In genomic region chr1:25747046-25747705, GRCh38 we compare ENCODE assay signal across 13 cellular contexts. TPM values are rescaled to one million over a fixed set of nuclear protein-coding genes. Genes with fewer than 3 reads are reported as not detected.
A peak's percentile ranks its signal among the peaks of the same experiment; 100 is the strongest.
DNase-seq lines count a peak whose midpoint lies in the region; ATAC-seq and TF ChIP-seq lines count a peak whose summit lies in the region.
"Had no signal": no experiment of that assay in that cellular context is flagged by ENCODE, and none has a peak within 500 bp of the region (broad histone marks: within the 10 kb centered on the region; RNA-seq: fewer than 3 reads in every experiment).

No MANE protein-coding gene starts in this region.

- H3K36me3 Mint-ChIP-seq in CD4-positive, alpha-beta T cell (ENCODE audit: low read depth) = peaks cover 39% of the 10 kb centered on the region

- peaks cover 32% of the 10 kb centered on the region for H3K4me1 Mint-ChIP-seq in CD4-positive, alpha-beta T cell (ENCODE audit: low read depth)

- no peaks in the 10 kb centered on the region for H3K27me3 ChIP-seq in CD4-positive, alpha-beta T cell (ENCODE audit: control insufficient read depth, insufficient read depth, low read length)
- no peaks in the 10 kb centered on the region for H3K27me3 ChIP-seq in WERI-Rb-1 (ENCODE audit: insufficient read depth, low read depth, severe bottlenecking)

- H3K27ac ChIP-seq in CD4-positive, alpha-beta T cell (ENCODE audit: low read depth, low read length) = no peak overlapping the region
- no peak overlapping the region for H3K27ac ChIP-seq in HEK293 (ENCODE audit: extremely low read depth, low read depth, low read length)
- H3K27ac ChIP-seq in WERI-Rb-1 = peak overlapping the region; percentile 25; the same call in 1 of the 2 replicates
- H3K27ac ChIP-seq: C4-2B had no signal

- no peaks in the 10 kb centered on the region for H3K4me1 ChIP-seq in HEK293 (ENCODE audit: control insufficient read depth, insufficient read depth, low read length)

- peak overlapping the region; percentile 58 for H3K27ac Mint-ChIP-seq in CD4-positive, alpha-beta T cell

- CTCF ChIA-PET in CD4-positive, alpha-beta T cell (lab: Charles Lee) = no interaction called here
- CTCF ChIA-PET in HEK293 (lab: Yijun Ruan, JAX) = interaction anchor here (0.6 to 1.3 kb wide), 3 partner anchors 51 to 520 kb away, joined by 3 to 4 read pairs (median 3); no protein-coding TSS in a partner anchor

- H3K27me3 Mint-ChIP-seq in CD4-positive, alpha-beta T cell = no peaks in the 10 kb centered on the region

- ATAC-seq in CD4-positive, alpha-beta T cell (ENCODE audit: poor library complexity) = no peak
- no peak for ATAC-seq in GM21423 (IDR thresholded peaks at IDR 0.05; ENCODE audit: unreplicated experiment)
- ATAC-seq in GM18511 (IDR thresholded peaks at IDR 0.05; ENCODE audit: unreplicated experiment) = no peak

- H3K4me3 Mint-ChIP-seq in CD4-positive, alpha-beta T cell = no peak overlapping the region

- intact Hi-C loops in CD4-positive, alpha-beta T cell (cut with DNase I, micrococcal nuclease) = no loop called here

- H3K36me3 ChIP-seq in HEK293 (ENCODE audit: control insufficient read depth in 2 of 2, insufficient read depth in 1 of 2, low read length in 2 of 2) = no peaks in the 10 kb centered on the region
- H3K36me3 ChIP-seq in WERI-Rb-1 = no peaks in the 10 kb centered on the region

- TF ChIP-seq CTCF in CD4-positive, alpha-beta T cell (IDR thresholded peaks at IDR 0.05) = no peak
- TF ChIP-seq CTCF in HEK293 (tag by site-specific recombination; IDR thresholded peaks at IDR 0.05) (no peak), WERI-Rb-1 (IDR thresholded peaks at IDR 0.05; ENCODE audit: low read depth, low read length) (no peak)

- no peak for DNase-seq in CD4-positive, alpha-beta T cell
- DNase-seq in WERI-Rb-1 (no peak), iPS-NIHi11 (ENCODE audit: low spot score) (peak; percentile 57), NCI-H524 treated with DMSO at 0.1 percent for 48 hours (lab: John Stamatoyannopoulos, UW) (no peak), cerebellar nuclear complex (lab: John Stamatoyannopoulos, UW) (no peak)
- DNase-seq: COR-L47, DMS53, NCI-H187, T-helper 1 cell had no signal

- H3K4me3 ChIP-seq in HEK293 (ENCODE audit: low read depth, low read length) (no peak overlapping the region), WERI-Rb-1 (ENCODE audit: low read depth, low read length) (no peak overlapping the region)

- H3K9me3 Mint-ChIP-seq in CD4-positive, alpha-beta T cell = no peaks in the 10 kb centered on the region

- POLR2A ChIA-PET in CD4-positive, alpha-beta T cell (lab: Charles Lee) = no interaction called here
- POLR2A ChIA-PET in HEK293 (lab: Yijun Ruan, JAX) = no interaction called here

- no peaks in the 10 kb centered on the region for H3K9me3 ChIP-seq in CD4-positive, alpha-beta T cell (ENCODE audit: control insufficient read depth, low read length)
- H3K9me3 ChIP-seq in HEK293 (ENCODE audit: control insufficient read depth, insufficient read depth, low read depth, low read length) = no peaks in the 10 kb centered on the region
- no peaks in the 10 kb centered on the region for H3K9me3 ChIP-seq in WERI-Rb-1 (ENCODE audit: severe bottlenecking)

TF ChIP-seq in HEK293, 187 proteins besides CTCF, POLR2A, EP300 and RAD21 (continues in another document):
- TF ChIP-seq, protein P1, sequence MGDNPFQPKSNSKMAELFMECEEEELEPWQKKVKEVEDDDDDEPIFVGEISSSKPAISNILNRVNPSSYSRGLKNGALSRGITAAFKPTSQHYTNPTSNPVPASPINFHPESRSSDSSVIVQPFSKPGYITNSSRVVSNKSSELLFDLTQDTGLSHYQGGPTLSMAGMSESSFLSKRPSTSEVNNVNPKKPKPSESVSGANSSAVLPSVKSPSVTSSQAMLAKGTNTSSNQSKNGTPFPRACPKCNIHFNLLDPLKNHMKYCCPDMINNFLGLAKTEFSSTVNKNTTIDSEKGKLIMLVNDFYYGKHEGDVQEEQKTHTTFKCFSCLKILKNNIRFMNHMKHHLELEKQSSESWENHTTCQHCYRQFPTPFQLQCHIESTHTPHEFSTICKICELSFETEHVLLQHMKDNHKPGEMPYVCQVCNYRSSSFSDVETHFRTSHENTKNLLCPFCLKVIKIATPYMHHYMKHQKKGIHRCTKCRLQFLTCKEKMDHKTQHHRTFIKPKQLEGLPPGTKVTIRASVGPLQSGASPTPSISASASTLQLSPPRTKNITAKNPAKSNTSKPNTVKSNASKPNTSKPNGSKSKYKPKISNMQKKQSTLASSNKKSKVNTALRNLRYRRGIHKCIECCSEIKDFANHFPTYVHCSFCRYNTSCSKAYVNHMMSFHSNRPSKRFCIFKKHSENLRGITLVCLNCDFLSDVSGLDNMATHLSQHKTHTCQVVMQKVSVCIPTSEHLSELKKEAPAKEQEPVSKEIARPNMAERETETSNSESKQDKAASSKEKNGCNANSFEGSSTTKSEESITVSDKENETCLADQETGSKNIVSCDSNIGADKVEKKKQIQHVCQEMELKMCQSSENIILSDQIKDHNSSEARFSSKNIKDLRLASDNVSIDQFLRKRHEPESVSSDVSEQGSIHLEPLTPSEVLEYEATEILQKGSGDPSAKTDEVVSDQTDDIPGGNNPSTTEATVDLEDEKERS (tag by site-specific recombination; IDR thresholded peaks at IDR 0.05) = no peak
- TF ChIP-seq HOXD13 (CRISPR knock-in tag; IDR thresholded peaks at IDR 0.05; ENCODE audit: borderline replicate concordance) = no peak
- TF ChIP-seq, protein P2, sequence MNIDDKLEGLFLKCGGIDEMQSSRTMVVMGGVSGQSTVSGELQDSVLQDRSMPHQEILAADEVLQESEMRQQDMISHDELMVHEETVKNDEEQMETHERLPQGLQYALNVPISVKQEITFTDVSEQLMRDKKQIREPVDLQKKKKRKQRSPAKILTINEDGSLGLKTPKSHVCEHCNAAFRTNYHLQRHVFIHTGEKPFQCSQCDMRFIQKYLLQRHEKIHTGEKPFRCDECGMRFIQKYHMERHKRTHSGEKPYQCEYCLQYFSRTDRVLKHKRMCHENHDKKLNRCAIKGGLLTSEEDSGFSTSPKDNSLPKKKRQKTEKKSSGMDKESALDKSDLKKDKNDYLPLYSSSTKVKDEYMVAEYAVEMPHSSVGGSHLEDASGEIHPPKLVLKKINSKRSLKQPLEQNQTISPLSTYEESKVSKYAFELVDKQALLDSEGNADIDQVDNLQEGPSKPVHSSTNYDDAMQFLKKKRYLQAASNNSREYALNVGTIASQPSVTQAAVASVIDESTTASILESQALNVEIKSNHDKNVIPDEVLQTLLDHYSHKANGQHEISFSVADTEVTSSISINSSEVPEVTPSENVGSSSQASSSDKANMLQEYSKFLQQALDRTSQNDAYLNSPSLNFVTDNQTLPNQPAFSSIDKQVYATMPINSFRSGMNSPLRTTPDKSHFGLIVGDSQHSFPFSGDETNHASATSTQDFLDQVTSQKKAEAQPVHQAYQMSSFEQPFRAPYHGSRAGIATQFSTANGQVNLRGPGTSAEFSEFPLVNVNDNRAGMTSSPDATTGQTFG (tag by site-specific recombination; IDR thresholded peaks at IDR 0.05; ENCODE audit: borderline replicate concordance) = no peak
- TF ChIP-seq, protein P3, sequence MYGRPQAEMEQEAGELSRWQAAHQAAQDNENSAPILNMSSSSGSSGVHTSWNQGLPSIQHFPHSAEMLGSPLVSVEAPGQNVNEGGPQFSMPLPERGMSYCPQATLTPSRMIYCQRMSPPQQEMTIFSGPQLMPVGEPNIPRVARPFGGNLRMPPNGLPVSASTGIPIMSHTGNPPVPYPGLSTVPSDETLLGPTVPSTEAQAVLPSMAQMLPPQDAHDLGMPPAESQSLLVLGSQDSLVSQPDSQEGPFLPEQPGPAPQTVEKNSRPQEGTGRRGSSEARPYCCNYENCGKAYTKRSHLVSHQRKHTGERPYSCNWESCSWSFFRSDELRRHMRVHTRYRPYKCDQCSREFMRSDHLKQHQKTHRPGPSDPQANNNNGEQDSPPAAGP (tag by site-specific recombination; IDR thresholded peaks at IDR 0.05) = no peak
- TF ChIP-seq, protein P4, sequence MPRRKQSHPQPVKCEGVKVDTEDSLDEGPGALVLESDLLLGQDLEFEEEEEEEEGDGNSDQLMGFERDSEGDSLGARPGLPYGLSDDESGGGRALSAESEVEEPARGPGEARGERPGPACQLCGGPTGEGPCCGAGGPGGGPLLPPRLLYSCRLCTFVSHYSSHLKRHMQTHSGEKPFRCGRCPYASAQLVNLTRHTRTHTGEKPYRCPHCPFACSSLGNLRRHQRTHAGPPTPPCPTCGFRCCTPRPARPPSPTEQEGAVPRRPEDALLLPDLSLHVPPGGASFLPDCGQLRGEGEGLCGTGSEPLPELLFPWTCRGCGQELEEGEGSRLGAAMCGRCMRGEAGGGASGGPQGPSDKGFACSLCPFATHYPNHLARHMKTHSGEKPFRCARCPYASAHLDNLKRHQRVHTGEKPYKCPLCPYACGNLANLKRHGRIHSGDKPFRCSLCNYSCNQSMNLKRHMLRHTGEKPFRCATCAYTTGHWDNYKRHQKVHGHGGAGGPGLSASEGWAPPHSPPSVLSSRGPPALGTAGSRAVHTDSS (tag by site-specific recombination; IDR thresholded peaks at IDR 0.05) = no peak
- TF ChIP-seq ZBTB21 (tag by site-specific recombination; IDR thresholded peaks at IDR 0.05) = no peak
- no peak for TF ChIP-seq ZNF670 (tag by site-specific recombination; IDR thresholded peaks at IDR 0.05; ENCODE audit: low read depth)
- no peak for TF ChIP-seq ZNF596 (tag by site-specific recombination; IDR thresholded peaks at IDR 0.05)
- TF ChIP-seq ZFP37 (tag by site-specific recombination; IDR thresholded peaks at IDR 0.05) = no peak
- TF ChIP-seq ZNF16 (tag by site-specific recombination; IDR thresholded peaks at IDR 0.05; ENCODE audit: low read depth) = no peak
- TF ChIP-seq ZNF341 (tag by site-specific recombination; IDR thresholded peaks at IDR 0.05; ENCODE audit: low read depth) = peak; percentile 58
- TF ChIP-seq ZFHX2 (tag by site-specific recombination; conservative IDR thresholded peaks at IDR 0.05) = no peak; the same call in 1 of the 2 replicates
- TF ChIP-seq ZIC2 (tag by site-specific recombination; IDR thresholded peaks at IDR 0.05) = peak; percentile 75
- TF ChIP-seq ZSCAN16 (tag by site-specific recombination; IDR thresholded peaks at IDR 0.05) = no peak
- no peak for TF ChIP-seq ZNF623 (tag by site-specific recombination; IDR thresholded peaks at IDR 0.05)
- no peak for TF ChIP-seq ZSCAN5A (tag by site-specific recombination; IDR thresholded peaks at IDR 0.05)
- no peak for TF ChIP-seq FEZF1 (tag by site-specific recombination; IDR thresholded peaks at IDR 0.05)

RNA-seq across cellular contexts. Expression of gene SELENON, which starts 52.8 kb away (rescaled TPM):
- total RNA-seq in CD4-positive, alpha-beta T cell = 10 to 100 TPM; 25.3 to 25.7 TPM
